Comparison of ENCODE assay signal across 1 cellular context in genomic region chr14:100224229-100224628, GRCh38.
TF ChIP-seq lines count a peak whose summit lies in the region.

No MANE protein-coding gene starts in this region.

TF ChIP-seq in HepG2, 621 proteins besides CTCF, POLR2A, EP300 and RAD21:
- no peak for TF ChIP-seq SOX5 (CRISPR knock-in tag; IDR thresholded peaks at IDR 0.05; ENCODE audit: borderline replicate concordance)
- TF ChIP-seq U2AF1 (optimal IDR thresholded peaks at IDR 0.05; ENCODE audit: low read depth, low read length) = no peak
- TF ChIP-seq ZNF7 (CRISPR knock-in tag; IDR thresholded peaks at IDR 0.05) = no peak
- no peak for TF ChIP-seq GATAD1 (CRISPR knock-in tag; IDR thresholded peaks at IDR 0.05)
- no peak for TF ChIP-seq NRL (CRISPR knock-in tag; IDR thresholded peaks at IDR 0.05; ENCODE audit: borderline replicate concordance)
- TF ChIP-seq SSRP1 (CRISPR knock-in tag; IDR thresholded peaks at IDR 0.05) = no peak
- TF ChIP-seq SMARCE1 (IDR thresholded peaks at IDR 0.05; ENCODE audit: borderline replicate concordance) = no peak
- no peak for TF ChIP-seq CREBL2 (CRISPR knock-in tag; IDR thresholded peaks at IDR 0.05; ENCODE audit: borderline replicate concordance)
- TF ChIP-seq ZBTB20 (CRISPR knock-in tag; IDR thresholded peaks at IDR 0.05; ENCODE audit: borderline replicate concordance, low read depth) = no peak
- no peak for TF ChIP-seq JUN (CRISPR knock-in tag; IDR thresholded peaks at IDR 0.05)
- TF ChIP-seq ESRRA (CRISPR knock-in tag; IDR thresholded peaks at IDR 0.05; ENCODE audit: low read depth) = no peak
- no peak for TF ChIP-seq NFE2 (CRISPR knock-in tag; IDR thresholded peaks at IDR 0.05)
- no peak for TF ChIP-seq ZNF615 (CRISPR knock-in tag; IDR thresholded peaks at IDR 0.05; ENCODE audit: borderline replicate concordance)
- TF ChIP-seq XRCC5 (optimal IDR thresholded peaks at IDR 0.05; ENCODE audit: low read length) = no peak
- no peak for TF ChIP-seq MED8 (CRISPR knock-in tag; IDR thresholded peaks at IDR 0.05; ENCODE audit: insufficient replicate concordance)
- TF ChIP-seq EED (CRISPR knock-in tag; IDR thresholded peaks at IDR 0.05) = no peak
- no peak for TF ChIP-seq FOXO4 (CRISPR knock-in tag; conservative IDR thresholded peaks at IDR 0.05)
- no peak for TF ChIP-seq ZBTB42 (CRISPR knock-in tag; IDR thresholded peaks at IDR 0.05)
- no peak for TF ChIP-seq ZNF318 (CRISPR knock-in tag; IDR thresholded peaks at IDR 0.05)
- TF ChIP-seq MIER3 (CRISPR knock-in tag; IDR thresholded peaks at IDR 0.05; ENCODE audit: borderline replicate concordance) = no peak
